8 cellular contexts compared by ENCODE assay signal in genomic region chr6:33199687-33200233, GRCh38. TPM values are rescaled to one million over a fixed set of nuclear protein-coding genes. Genes with fewer than 3 reads are reported as not detected.
DNase-seq lines count a peak whose midpoint lies in the region; ATAC-seq, FAIRE-seq and TF ChIP-seq lines count a peak whose summit lies in the region.

No MANE protein-coding gene starts in this region.

- peaks cover 17 to 33% of the 10 kb centered on the region in 2 donors for H3K4me1 ChIP-seq in kidney (ENCODE audit: control insufficient read depth in 1 of 2, insufficient read depth in 1 of 2, low read depth in 1 of 2, low read length in 2 of 2)

- BruUV-seq in MCF 10A (replicated peaks; lab: Mats Ljungman, UMichigan), result TSS peak; percentile 37

- no peaks in the 10 kb centered on the region for H3K9me3 Mint-ChIP-seq in T-helper 1 cell treated with Interleukin-12 subunit alpha and Interleukin-12 subunit beta and Interleukin-4 antibody, amounts not matched to agents 30 μg/mL and 1 μg/mL, for 36 hours
- no peaks in the 10 kb centered on the region for H3K9me3 Mint-ChIP-seq in MCF 10A (ENCODE audit: unreplicated experiment)

- H3K27me3 Mint-ChIP-seq in T-helper 1 cell treated with Interleukin-12 subunit alpha and Interleukin-12 subunit beta and Interleukin-4 antibody, amounts not matched to agents 30 μg/mL and 1 μg/mL, for 36 hours (ENCODE audit: low read depth), result no peaks in the 10 kb centered on the region
- H3K27me3 Mint-ChIP-seq in MCF 10A (ENCODE audit: insufficient read depth, unreplicated experiment), result no peaks in the 10 kb centered on the region

- POLR2A ChIA-PET in MCF 10A (lab: Yijun Ruan, JAX), result interaction anchor here (0.7 to 2.4 kb wide), 8 partner anchors 9 to 1124 kb away, joined by 3 to 20 read pairs (median 4); partner anchors contain the start of genes RGL2, RING1, RPS18 and VPS52

- H3K4me1 Mint-ChIP-seq in T-helper 1 cell treated with Interleukin-12 subunit alpha and Interleukin-12 subunit beta and Interleukin-4 antibody, amounts not matched to agents 30 μg/mL and 1 μg/mL, for 36 hours (ENCODE audit: low read depth), result peaks cover 59% of the 10 kb centered on the region
- H3K4me1 Mint-ChIP-seq in MCF 10A (ENCODE audit: insufficient read depth, unreplicated experiment), result peaks cover 55% of the 10 kb centered on the region

- DNase-seq in EH (ENCODE audit: low read depth) (peak; percentile 68), Kasumi-1 (lab: John Stamatoyannopoulos, UW) (peak; percentile 32 to 58), MCF 10A (ENCODE audit: unreplicated experiment) (peak; percentile 76), kidney (no peak), NCI-H1694 (lab: John Stamatoyannopoulos, UW) (no peak)
- peak; percentile 50 for DNase-seq in stimulated activated CD4-positive, alpha-beta T cell treated with anti-CD3 and anti-CD28 coated beads, Interleukin-2, amount 100 ng/mL, for 4 hours (ENCODE audit: low read depth)

- peaks cover 54% of the 10 kb centered on the region for H3K36me3 Mint-ChIP-seq in T-helper 1 cell treated with Interleukin-12 subunit alpha and Interleukin-12 subunit beta and Interleukin-4 antibody, amounts not matched to agents 30 μg/mL and 1 μg/mL, for 36 hours (ENCODE audit: low read depth)
- H3K36me3 Mint-ChIP-seq in MCF 10A (ENCODE audit: insufficient read depth, unreplicated experiment), result peaks cover 55% of the 10 kb centered on the region

- TF ChIP-seq CTCF in MCF 10A (IDR thresholded peaks at IDR 0.05; ENCODE audit: unreplicated experiment) (no peak), kidney (IDR thresholded peaks at IDR 0.05; ENCODE audit: borderline replicate concordance, extremely low read depth, insufficient read depth) (no peak)

- ATAC-seq in GM21619 (IDR thresholded peaks at IDR 0.05; ENCODE audit: unreplicated experiment), result peak; percentile 20

- peak overlapping the region; percentile 99 for H3K27ac ChIP-seq in kidney (ENCODE audit: low read depth in 2 of 2, low read length in 2 of 2)

- H3K9me3 ChIP-seq in kidney (ENCODE audit: control insufficient read depth in 1 of 2, low read length in 2 of 2), result no peaks in the 10 kb centered on the region

- peaks cover 31 to 34% of the 10 kb centered on the region in 2 donors for H3K36me3 ChIP-seq in kidney (ENCODE audit: control insufficient read depth in 1 of 2, insufficient read depth in 2 of 2, low read length in 2 of 2)

- peak overlapping the region; percentile 88 to 100 for H3K9ac ChIP-seq in kidney (ENCODE audit: low read length in 2 of 2)

- H3K4me3 Mint-ChIP-seq in T-helper 1 cell treated with Interleukin-12 subunit alpha and Interleukin-12 subunit beta and Interleukin-4 antibody, amounts not matched to agents 30 μg/mL and 1 μg/mL, for 36 hours, result peak overlapping the region; percentile 99
- peak overlapping the region; percentile 98 for H3K4me3 Mint-ChIP-seq in MCF 10A (ENCODE audit: unreplicated experiment)

- H3K4me3 ChIP-seq in kidney (ENCODE audit: low read length in 2 of 2), result peak overlapping the region; percentile 97 to 99

- intact Hi-C loops in MCF 10A (cut with micrococcal nuclease), result loop anchor here (2.0 to 5.0 kb wide), 2 partner anchors 49 to 98 kb away; partner anchors contain the start of gene RGL2
- intact Hi-C loops in kidney (cut with DNase I), result no loop called here

- CTCF ChIA-PET in MCF 10A (lab: Yijun Ruan, JAX), result interaction anchor here (0.6 kb wide), 1 partner anchor 34 kb away, joined by 3 read pairs; no protein-coding TSS in a partner anchor

- H3K27ac Mint-ChIP-seq in T-helper 1 cell treated with Interleukin-12 subunit alpha and Interleukin-12 subunit beta and Interleukin-4 antibody, amounts not matched to agents 30 μg/mL and 1 μg/mL, for 36 hours, result peak overlapping the region; percentile 86
- H3K27ac Mint-ChIP-seq in MCF 10A (ENCODE audit: low read depth, unreplicated experiment), result peak overlapping the region; percentile 100

- no peak for FAIRE-seq in kidney (lab: Jason Lieb, UNC)

RNA-seq across cellular contexts. Expression of gene RXRB, which starts 0.7 kb away (rescaled TPM):
- total RNA-seq in MCF 10A (2022) (29.6 and 35.1 TPM in 2 replicates), kidney (52.2 TPM)
- 35.7 TPM for polyA plus RNA-seq in kidney (ENCODE audit: insufficient read depth, low read depth, low replicate concordance)

RNA-seq across cellular contexts. Expression of gene SLC39A7, which starts 0.9 kb away (rescaled TPM):
- total RNA-seq in MCF 10A (2022), result 118 and 187 TPM in 2 replicates
- total RNA-seq in kidney, result 83.3 TPM
- polyA plus RNA-seq in kidney (ENCODE audit: insufficient read depth, low read depth, low replicate concordance), result 118 TPM

RNA-seq across cellular contexts. Expression of gene HSD17B8, which starts 4.7 kb away (rescaled TPM):
- total RNA-seq in MCF 10A (2022) (26.4 and 26.6 TPM in 2 replicates), kidney (26.6 TPM)
- 83.0 TPM for polyA plus RNA-seq in kidney (ENCODE audit: insufficient read depth, low read depth, low replicate concordance)

RNA-seq across cellular contexts. Expression of gene COL11A2, which starts 7.5 kb away (rescaled TPM):
- total RNA-seq in MCF 10A (2022), result 0.91 and 1.5 TPM in 2 replicates
- 0.85 TPM for total RNA-seq in kidney
- 2.3 TPM for polyA plus RNA-seq in kidney (ENCODE audit: insufficient read depth, low read depth, low replicate concordance)

RNA-seq across cellular contexts. Expression of gene RING1, which starts 8.5 kb away (rescaled TPM):
- 45.4 and 48.3 TPM in 2 replicates for total RNA-seq in MCF 10A (2022)
- total RNA-seq in kidney, result 47.2 TPM
- polyA plus RNA-seq in kidney (ENCODE audit: insufficient read depth, low read depth, low replicate concordance), result 48.6 TPM

Comparison
In these comparisons a context has a peak if more than half of its experiments do, and no peak if none do; other contexts are left out.
1. DNase-seq: peak in EH (single experiment), Kasumi-1 (2 of 2), MCF 10A (single experiment) and stimulated activated CD4-positive, alpha-beta T cell treated with anti-CD3 and anti-CD28 coated beads, Interleukin-2, amount 100 ng/mL, for 4 hours (single experiment); none in kidney (single experiment) and NCI-H1694 (single experiment).